ENCODE assay signal across 8 cellular contexts in genomic region chr16:25030420-25031131, GRCh38. TPM values are rescaled to one million over a fixed set of nuclear protein-coding genes. Genes with fewer than 3 reads are reported as not detected.
DNase-seq lines count a peak whose midpoint lies in the region; ATAC-seq and TF ChIP-seq lines count a peak whose summit lies in the region.

No MANE protein-coding gene starts in this region.

- peaks cover 7 to 11% of the 10 kb centered on the region in 2 experiments; a peak in 2 of 4 replicates for H3K4me1 ChIP-seq in SK-N-SH (ENCODE audit: control insufficient read depth in 1 of 2, insufficient read depth in 2 of 2, low read depth in 1 of 2, low read length in 1 of 2)

- H3K79me2 ChIP-seq in SK-N-SH (ENCODE audit: insufficient read depth) = peaks cover 6% of the 10 kb centered on the region; the same call in 1 of the 2 replicates

- H3K27me3 ChIP-seq in SK-N-SH (ENCODE audit: insufficient read depth) = no peaks in the 10 kb centered on the region
- no peaks in the 10 kb centered on the region for H3K27me3 ChIP-seq in dorsolateral prefrontal cortex

- POLR2A ChIA-PET in SK-N-SH (lab: Yijun Ruan, JAX) = no interaction called here

- no peaks in the 10 kb centered on the region for H3K9me3 Mint-ChIP-seq in stimulated activated memory B cell treated with anti-CD40 and anti-IgM and Interleukin-4, amounts not matched to agents 10 μg/mL and 1 μg/mL and 100 μg/mL, for 72 hours

- no peak for TF ChIP-seq CTCF in SK-N-SH (IDR thresholded peaks at IDR 0.05)
- TF ChIP-seq CTCF in dorsolateral prefrontal cortex (IDR thresholded peaks at IDR 0.05 in 54 of 56, conservative IDR thresholded peaks at IDR 0.05 in 2 of 56; ENCODE audit: low read depth in 1 of 56, partially characterized antibody in 56 of 56) = no peak

- WGBS in SK-N-SH (ENCODE audit: low lambda C conversion rate) = 83% methylated on average over 10 of the region's 10 CpGs

- H3K27ac ChIP-seq in SK-N-SH (ENCODE audit: low read depth in 2 of 2, low read length in 1 of 2) (no peak overlapping the region), dorsolateral prefrontal cortex (peak overlapping the region in 9 of 59 donors; percentile 27 to 78 (median 58))

- no peak for DNase-seq in SK-N-SH
- no peak for DNase-seq in dorsolateral prefrontal cortex
- DNase-seq in CD1c-positive myeloid dendritic cell (ENCODE audit: extremely low spot score) = no peak
- no peak for DNase-seq in NCI-H146 (lab: John Stamatoyannopoulos, UW)

- CTCF ChIA-PET in SK-N-SH (lab: Yijun Ruan, JAX) = no interaction called here

- ATAC-seq in SK-N-SH treated with all-trans-retinoic acid at 6 μM for 48 hours (no peak), HG03571 (IDR thresholded peaks at IDR 0.05; ENCODE audit: unreplicated experiment) (peak; percentile 31), HG02763 (IDR thresholded peaks at IDR 0.05; ENCODE audit: unreplicated experiment) (no peak)
- peak; percentile 59 for ATAC-seq in stimulated activated memory B cell treated with anti-CD40 and anti-IgM and Interleukin-4, amounts not matched to agents 10 μg/mL and 1 μg/mL and 100 μg/mL, for 72 hours

- H3K36me3 Mint-ChIP-seq in stimulated activated memory B cell treated with anti-CD40 and anti-IgM and Interleukin-4, amounts not matched to agents 10 μg/mL and 1 μg/mL and 100 μg/mL, for 72 hours = no peaks in the 10 kb centered on the region

- H3K4me1 Mint-ChIP-seq in stimulated activated memory B cell treated with anti-CD40 and anti-IgM and Interleukin-4, amounts not matched to agents 10 μg/mL and 1 μg/mL and 100 μg/mL, for 72 hours = peaks cover 42% of the 10 kb centered on the region

- H3K4me3 Mint-ChIP-seq in stimulated activated memory B cell treated with anti-CD40 and anti-IgM and Interleukin-4, amounts not matched to agents 10 μg/mL and 1 μg/mL and 100 μg/mL, for 72 hours = peak overlapping the region; percentile 100

- peak overlapping the region; percentile 93 for H3K27ac Mint-ChIP-seq in stimulated activated memory B cell treated with anti-CD40 and anti-IgM and Interleukin-4, amounts not matched to agents 10 μg/mL and 1 μg/mL and 100 μg/mL, for 72 hours

- no peak for TF ChIP-seq RAD21 in SK-N-SH (IDR thresholded peaks at IDR 0.05; ENCODE audit: low read length)

- no peaks in the 10 kb centered on the region for H3K9me2 ChIP-seq in SK-N-SH

- intact Hi-C loops in dorsolateral prefrontal cortex (cut with DNase I) = no loop called here

- no peaks in the 10 kb centered on the region for H4K20me1 ChIP-seq in SK-N-SH (ENCODE audit: insufficient read depth)

- H3K9me3 ChIP-seq in SK-N-SH = no peaks in the 10 kb centered on the region

- peak overlapping the region; percentile 95 for H2AFZ ChIP-seq in SK-N-SH (ENCODE audit: low read depth)

- H3K4me3 ChIP-seq in SK-N-SH (ENCODE audit: low read depth in 2 of 2, low read length in 1 of 2) (peak overlapping the region in 1 of 2 experiments; percentile 37; a peak in 1 of 4 replicates), dorsolateral prefrontal cortex (peak overlapping the region in 45 of 59 donors; percentile 59 to 99 (median 89))

- H3K27me3 Mint-ChIP-seq in stimulated activated memory B cell treated with anti-CD40 and anti-IgM and Interleukin-4, amounts not matched to agents 10 μg/mL and 1 μg/mL and 100 μg/mL, for 72 hours = no peaks in the 10 kb centered on the region

- TF ChIP-seq EP300 in SK-N-SH (IDR thresholded peaks at IDR 0.05; ENCODE audit: borderline replicate concordance in 1 of 2, low read depth in 1 of 2, low read length in 1 of 2) = no peak

- H3K9ac ChIP-seq in SK-N-SH = no peak overlapping the region

- peaks cover 11% of the 10 kb centered on the region for H3F3A ChIP-seq in SK-N-SH (replicated peaks; ENCODE audit: insufficient read depth)

- no peaks in the 10 kb centered on the region for H3K36me3 ChIP-seq in SK-N-SH (replicated peaks in 1 of 2; ENCODE audit: control insufficient read depth in 1 of 2, insufficient read depth in 2 of 2, low read length in 1 of 2)

- no peak overlapping the region for H3K4me2 ChIP-seq in SK-N-SH

TF ChIP-seq in SK-N-SH, 30 proteins besides CTCF, POLR2A, EP300 and RAD21 (continues in another document):
- TF ChIP-seq GATA2 (CRISPR knock-in tag; IDR thresholded peaks at IDR 0.05) (no peak), POLR2AphosphoS5 (IDR thresholded peaks at IDR 0.05; ENCODE audit: low read depth, low read length) (no peak), TEAD4 (IDR thresholded peaks at IDR 0.05; ENCODE audit: borderline replicate concordance, insufficient read depth) (no peak), NFIC (IDR thresholded peaks at IDR 0.05; ENCODE audit: borderline replicate concordance) (no peak)
- TF ChIP-seq, protein P1, sequence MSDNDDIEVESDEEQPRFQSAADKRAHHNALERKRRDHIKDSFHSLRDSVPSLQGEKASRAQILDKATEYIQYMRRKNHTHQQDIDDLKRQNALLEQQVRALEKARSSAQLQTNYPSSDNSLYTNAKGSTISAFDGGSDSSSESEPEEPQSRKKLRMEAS (IDR thresholded peaks at IDR 0.05; ENCODE audit: low read depth) = no peak
- TF ChIP-seq, protein P2, sequence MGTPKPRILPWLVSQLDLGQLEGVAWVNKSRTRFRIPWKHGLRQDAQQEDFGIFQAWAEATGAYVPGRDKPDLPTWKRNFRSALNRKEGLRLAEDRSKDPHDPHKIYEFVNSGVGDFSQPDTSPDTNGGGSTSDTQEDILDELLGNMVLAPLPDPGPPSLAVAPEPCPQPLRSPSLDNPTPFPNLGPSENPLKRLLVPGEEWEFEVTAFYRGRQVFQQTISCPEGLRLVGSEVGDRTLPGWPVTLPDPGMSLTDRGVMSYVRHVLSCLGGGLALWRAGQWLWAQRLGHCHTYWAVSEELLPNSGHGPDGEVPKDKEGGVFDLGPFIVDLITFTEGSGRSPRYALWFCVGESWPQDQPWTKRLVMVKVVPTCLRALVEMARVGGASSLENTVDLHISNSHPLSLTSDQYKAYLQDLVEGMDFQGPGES (IDR thresholded peaks at IDR 0.05; ENCODE audit: low read depth, low read length) = no peak
- TF ChIP-seq, protein P3, sequence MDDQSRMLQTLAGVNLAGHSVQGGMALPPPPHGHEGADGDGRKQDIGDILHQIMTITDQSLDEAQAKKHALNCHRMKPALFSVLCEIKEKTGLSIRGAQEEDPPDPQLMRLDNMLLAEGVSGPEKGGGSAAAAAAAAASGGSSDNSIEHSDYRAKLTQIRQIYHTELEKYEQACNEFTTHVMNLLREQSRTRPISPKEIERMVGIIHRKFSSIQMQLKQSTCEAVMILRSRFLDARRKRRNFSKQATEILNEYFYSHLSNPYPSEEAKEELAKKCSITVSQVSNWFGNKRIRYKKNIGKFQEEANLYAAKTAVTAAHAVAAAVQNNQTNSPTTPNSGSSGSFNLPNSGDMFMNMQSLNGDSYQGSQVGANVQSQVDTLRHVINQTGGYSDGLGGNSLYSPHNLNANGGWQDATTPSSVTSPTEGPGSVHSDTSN (IDR thresholded peaks at IDR 0.05) = no peak
- TF ChIP-seq, protein P4, sequence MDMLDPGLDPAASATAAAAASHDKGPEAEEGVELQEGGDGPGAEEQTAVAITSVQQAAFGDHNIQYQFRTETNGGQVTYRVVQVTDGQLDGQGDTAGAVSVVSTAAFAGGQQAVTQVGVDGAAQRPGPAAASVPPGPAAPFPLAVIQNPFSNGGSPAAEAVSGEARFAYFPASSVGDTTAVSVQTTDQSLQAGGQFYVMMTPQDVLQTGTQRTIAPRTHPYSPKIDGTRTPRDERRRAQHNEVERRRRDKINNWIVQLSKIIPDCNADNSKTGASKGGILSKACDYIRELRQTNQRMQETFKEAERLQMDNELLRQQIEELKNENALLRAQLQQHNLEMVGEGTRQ (IDR thresholded peaks at IDR 0.05; ENCODE audit: borderline replicate concordance, low read depth, low read length) = no peak

TF ChIP-seq in SK-N-SH treated with all-trans-retinoic acid at 6 μM for 48 hours, 23 proteins besides CTCF, POLR2A, EP300 and RAD21 (continues in another document):
- no peak for TF ChIP-seq CSDC2 (CRISPR knock-in tag; IDR thresholded peaks at IDR 0.05)
- TF ChIP-seq, protein P5, sequence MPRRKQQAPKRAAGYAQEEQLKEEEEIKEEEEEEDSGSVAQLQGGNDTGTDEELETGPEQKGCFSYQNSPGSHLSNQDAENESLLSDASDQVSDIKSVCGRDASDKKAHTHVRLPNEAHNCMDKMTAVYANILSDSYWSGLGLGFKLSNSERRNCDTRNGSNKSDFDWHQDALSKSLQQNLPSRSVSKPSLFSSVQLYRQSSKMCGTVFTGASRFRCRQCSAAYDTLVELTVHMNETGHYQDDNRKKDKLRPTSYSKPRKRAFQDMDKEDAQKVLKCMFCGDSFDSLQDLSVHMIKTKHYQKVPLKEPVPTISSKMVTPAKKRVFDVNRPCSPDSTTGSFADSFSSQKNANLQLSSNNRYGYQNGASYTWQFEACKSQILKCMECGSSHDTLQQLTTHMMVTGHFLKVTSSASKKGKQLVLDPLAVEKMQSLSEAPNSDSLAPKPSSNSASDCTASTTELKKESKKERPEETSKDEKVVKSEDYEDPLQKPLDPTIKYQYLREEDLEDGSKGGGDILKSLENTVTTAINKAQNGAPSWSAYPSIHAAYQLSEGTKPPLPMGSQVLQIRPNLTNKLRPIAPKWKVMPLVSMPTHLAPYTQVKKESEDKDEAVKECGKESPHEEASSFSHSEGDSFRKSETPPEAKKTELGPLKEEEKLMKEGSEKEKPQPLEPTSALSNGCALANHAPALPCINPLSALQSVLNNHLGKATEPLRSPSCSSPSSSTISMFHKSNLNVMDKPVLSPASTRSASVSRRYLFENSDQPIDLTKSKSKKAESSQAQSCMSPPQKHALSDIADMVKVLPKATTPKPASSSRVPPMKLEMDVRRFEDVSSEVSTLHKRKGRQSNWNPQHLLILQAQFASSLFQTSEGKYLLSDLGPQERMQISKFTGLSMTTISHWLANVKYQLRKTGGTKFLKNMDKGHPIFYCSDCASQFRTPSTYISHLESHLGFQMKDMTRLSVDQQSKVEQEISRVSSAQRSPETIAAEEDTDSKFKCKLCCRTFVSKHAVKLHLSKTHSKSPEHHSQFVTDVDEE (CRISPR knock-in tag; IDR thresholded peaks at IDR 0.05) = no peak
- TF ChIP-seq PPARA (CRISPR knock-in tag; IDR thresholded peaks at IDR 0.05; ENCODE audit: borderline replicate concordance) = no peak

RNA-seq across cellular contexts. Expression of gene ARHGAP17, which starts 15.4 kb away (rescaled TPM):
- 24.0 and 33.4 TPM in 2 replicates for polyA plus RNA-seq in SK-N-SH (2012; rRNA removed)
- polyA plus RNA-seq in SK-N-SH (2012; cell fraction: cytosol; rRNA removed) = 29.4 and 31.9 TPM in 2 replicates
- 55.1 and 63.8 TPM in 2 replicates for polyA plus RNA-seq in SK-N-SH (2012; cell fraction: nucleus; rRNA removed)
- 10 to 100 TPM; 28.6 to 95.8 (median 54.2) TPM for total RNA-seq in dorsolateral prefrontal cortex

Comparison
In these comparisons a context has a peak if more than half of its experiments do, and no peak if none do; other contexts are left out.
1. ATAC-seq: peak in HG03571 (single experiment) and stimulated activated memory B cell treated with anti-CD40 and anti-IgM and Interleukin-4, amounts not matched to agents 10 μg/mL and 1 μg/mL and 100 μg/mL, for 72 hours (single experiment); none in SK-N-SH treated with all-trans-retinoic acid at 6 μM for 48 hours (single experiment) and HG02763 (single experiment).